ENCODE assay signal across 8 cellular contexts in genomic region chr5:150778103-150778516, GRCh38. TPM values are rescaled to one million over a fixed set of nuclear protein-coding genes. Genes with fewer than 3 reads are reported as not detected.
DNase-seq lines count a peak whose midpoint lies in the region; ATAC-seq and TF ChIP-seq lines count a peak whose summit lies in the region.

No MANE protein-coding gene starts in this region.

- intact Hi-C loops in mucosa of descending colon (cut with DNase I, micrococcal nuclease), result no loop called here

- H3K9ac ChIP-seq in HUES64 (ENCODE audit: low read depth, low read length), result peak overlapping the region; percentile 91

- no peaks in the 10 kb centered on the region for H3K36me3 Mint-ChIP-seq in chondrocyte (ENCODE audit: low read depth)

- peak overlapping the region; percentile 8 for H3K27ac Mint-ChIP-seq in chondrocyte (ENCODE audit: unreplicated experiment)

- WGBS in HUES64, result 22% methylated on average over 7 of the region's 7 CpGs

- H3K36me3 ChIP-seq in BJ (ENCODE audit: control insufficient read depth, insufficient read depth, low read length) (no peaks in the 10 kb centered on the region), HUES64 (ENCODE audit: insufficient read depth, low read length) (0 out of 2 replicates have a peak, but pooled peaks cover 4% of the 10 kb centered on the region), mucosa of descending colon (ENCODE audit: low read depth) (no peaks in the 10 kb centered on the region)

- H3K9me3 ChIP-seq in HUES64 (ENCODE audit: insufficient read depth, low read depth, low read length), result no peaks in the 10 kb centered on the region
- H3K9me3 ChIP-seq in mucosa of descending colon, result no peaks in the 10 kb centered on the region

- H3K27me3 ChIP-seq in BJ (ENCODE audit: control insufficient read depth, insufficient read depth, low read length), result no peaks in the 10 kb centered on the region
- H3K27me3 ChIP-seq in HUES64 (ENCODE audit: insufficient read depth, low read length), result peaks cover 10% of the 10 kb centered on the region

- H3K4me1 ChIP-seq in HUES64 (ENCODE audit: insufficient read depth, low read length), result peaks cover 39% of the 10 kb centered on the region
- peaks cover 43% of the 10 kb centered on the region for H3K4me1 ChIP-seq in mucosa of descending colon (ENCODE audit: low read depth)

- POLR2A ChIA-PET in BJ (lab: Charles Lee), result interaction anchor here (0.9 to 1.3 kb wide), 2 partner anchors 12 to 15 kb away, joined by 3 to 6 read pairs; no protein-coding TSS in a partner anchor

- H3K27ac ChIP-seq in HUES64 (ENCODE audit: low read depth, low read length), result peak overlapping the region; percentile 93; the same call in 1 of the 2 replicates

- H3K4me3 Mint-ChIP-seq in chondrocyte (ENCODE audit: unreplicated experiment), result peak overlapping the region; percentile 91

- no peaks in the 10 kb centered on the region for H3K9me3 Mint-ChIP-seq in chondrocyte (ENCODE audit: low read depth)

- no peaks in the 10 kb centered on the region for H3K27me3 Mint-ChIP-seq in chondrocyte (ENCODE audit: low read depth)

- peak overlapping the region; percentile 90 for H3K4me3 ChIP-seq in BJ (ENCODE audit: low read depth, low read length)
- peak overlapping the region; percentile 89 for H3K4me3 ChIP-seq in HUES64 (ENCODE audit: low read length)
- H3K4me3 ChIP-seq in mucosa of descending colon, result no peak overlapping the region

- no peak for DNase-seq in BJ (ENCODE audit: low read depth)
- no peak for DNase-seq in chondrocyte (ENCODE audit: low spot score)
- peak in 1 of 3 donors; percentile 24 for DNase-seq in mucosa of descending colon
- no peak for DNase-seq in epidermal melanocyte (ENCODE audit: insufficient read length, low spot score)
- DNase-seq in NCI-H345 treated with DMSO at 0.1 percent for 48 hours (lab: John Stamatoyannopoulos, UW; ENCODE audit: unreplicated experiment), result no peak
- DNase-seq in NCI-H2081 (lab: John Stamatoyannopoulos, UW), result no peak

- TF ChIP-seq CTCF in BJ (IDR thresholded peaks at IDR 0.05; ENCODE audit: insufficient read depth, low read depth, low read length) (no peak), chondrocyte (IDR thresholded peaks at IDR 0.05) (no peak), mucosa of descending colon (IDR thresholded peaks at IDR 0.05) (no peak)

- CTCF ChIA-PET in BJ (lab: Yijun Ruan, JAX), result interaction anchor here (1.0 to 5.7 kb wide), 11 partner anchors 9 to 218 kb away, joined by 3 to 27 read pairs (median 4); partner anchors contain the start of gene RBM22

- ATAC-seq in mucosa of descending colon (peak; percentile 5), HG03097 (IDR thresholded peaks at IDR 0.05; ENCODE audit: low FRiP score, unreplicated experiment) (no peak)

- peaks cover 50% of the 10 kb centered on the region for H3K4me1 Mint-ChIP-seq in chondrocyte (ENCODE audit: low read depth)

RNA-seq across cellular contexts. Expression of gene SMIM3, which starts 0.4 kb away (rescaled TPM):
- polyA plus RNA-seq in BJ (2011; rRNA removed), result 43.7 and 45.0 TPM in 2 replicates
- 11.0 and 12.7 TPM in 2 replicates for polyA minus RNA-seq in BJ (2011; rRNA and poly(A)+ RNA removed)
- 22.6 TPM for polyA plus RNA-seq in HUES64 (2013, experiment 1 of 2)
- 20.5 TPM for polyA plus RNA-seq in HUES64 (2013, experiment 2 of 2)
- 9.0 to 13.0 TPM (median 12.5 TPM) in 3 replicates for total RNA-seq in chondrocyte
- 10 to 100 TPM in 2 of 3 donors, 1 to 10 TPM in 1; 9.3 to 21.6 (median 19.2) TPM for total RNA-seq in mucosa of descending colon

RNA-seq across cellular contexts. Expression of gene DCTN4, which starts 19.3 kb away (rescaled TPM):
- polyA plus RNA-seq in BJ (2011; rRNA removed), result 50.2 and 54.8 TPM in 2 replicates
- polyA minus RNA-seq in BJ (2011; rRNA and poly(A)+ RNA removed), result 53.1 and 55.1 TPM in 2 replicates
- polyA plus RNA-seq in HUES64 (2013, experiment 1 of 2), result 31.3 TPM
- 32.8 TPM for polyA plus RNA-seq in HUES64 (2013, experiment 2 of 2)
- total RNA-seq in chondrocyte (50.5 to 54.8 TPM (median 50.8 TPM) in 3 replicates), mucosa of descending colon (10 to 100 TPM; 50.8 to 56.4 (median 52.9) TPM)
